ENCODE assay signal across 20 cellular contexts in genomic region chr4:184461711-184462110, GRCh38. TPM values are rescaled to one million over a fixed set of nuclear protein-coding genes. Genes with fewer than 3 reads are reported as not detected.
DNase-seq lines count a peak whose midpoint lies in the region; ATAC-seq and TF ChIP-seq lines count a peak whose summit lies in the region.
"Had no signal": no experiment of that assay in that cellular context is flagged by ENCODE, and none has a peak within 500 bp of the region (broad histone marks: within the 10 kb centered on the region; RNA-seq: fewer than 3 reads in every experiment).

No MANE protein-coding gene starts in this region.

- POLR2A ChIA-PET in CD4-positive, alpha-beta memory T cell (lab: Charles Lee; ENCODE audit: partially characterized antibody) = interaction anchor here (1.8 kb wide), 1 partner anchor 13 kb away, joined by 9 read pairs; the partner anchor contains the start of gene IRF2
- POLR2A ChIA-PET in WTC11 (lab: Charles Lee) = no interaction called here
- POLR2A ChIA-PET in naive thymus-derived CD8-positive, alpha-beta T cell (lab: Charles Lee) = interaction anchor here (0.5 to 0.8 kb wide), 2 partner anchors 75 to 1543 kb away, joined by 3 to 4 read pairs; no protein-coding TSS in a partner anchor

- DNase-seq in activated CD4-positive, alpha-beta T cell treated with anti-CD3 and anti-CD28 coated beads, Interleukin-2, amount 10 ng/mL, durations not matched to agents 24 days and 14 days = no peak
- DNase-seq in activated CD4-positive, alpha-beta T cell treated with anti-CD3 and anti-CD28 coated beads for 48 hours = no peak
- DNase-seq in CD4-positive, alpha-beta memory T cell = no peak
- DNase-seq in WTC11 (ENCODE audit: low spot score) = no peak
- no peak for DNase-seq in naive thymus-derived CD8-positive, alpha-beta T cell
- DNase-seq in globus pallidus (ENCODE audit: low spot score) = no peak
- DNase-seq in type B pancreatic cell (ENCODE audit: extremely low spot score, unreplicated experiment) = no peak
- DNase-seq: GOT3; midbrain; NCI-H1105; NCI-H748 treated with DMSO at 0.1 percent for 48 hours; ovary; Peyer's patch; stimulated activated naive CD4-positive, alpha-beta T cell; upper lobe of right lung had no signal

- H3K9me3 Mint-ChIP-seq in activated CD4-positive, alpha-beta T cell treated with anti-CD3 and anti-CD28 coated beads, Interleukin-2, amount 10 ng/mL, durations not matched to agents 24 days and 14 days = no peaks in the 10 kb centered on the region
- H3K9me3 Mint-ChIP-seq in CD4-positive, alpha-beta memory T cell = no peaks in the 10 kb centered on the region
- H3K9me3 Mint-ChIP-seq in WTC11 = no peaks in the 10 kb centered on the region
- H3K9me3 Mint-ChIP-seq in naive thymus-derived CD8-positive, alpha-beta T cell = no peaks in the 10 kb centered on the region
- H3K9me3 Mint-ChIP-seq in type B pancreatic cell = no peaks in the 10 kb centered on the region
- H3K9me3 Mint-ChIP-seq: activated naive CD4-positive, alpha-beta T cell treated with anti-CD3 and anti-CD28 coated beads, Interleukin-2, amount 50 U/mL, for 72 hours; CD14-positive monocyte had no signal

- peak overlapping the region; percentile 74 for H3K27ac Mint-ChIP-seq in activated CD4-positive, alpha-beta T cell treated with anti-CD3 and anti-CD28 coated beads, Interleukin-2, amount 10 ng/mL, durations not matched to agents 24 days and 14 days
- H3K27ac Mint-ChIP-seq in CD4-positive, alpha-beta memory T cell = peak overlapping the region in 4 of 7 donors; percentile 54 to 83 (median 67)
- H3K27ac Mint-ChIP-seq in WTC11 (peak overlapping the region; percentile 57), type B pancreatic cell (no peak overlapping the region)
- peak overlapping the region; percentile 20 to 84 (median 72) for H3K27ac Mint-ChIP-seq in naive thymus-derived CD8-positive, alpha-beta T cell
- H3K27ac Mint-ChIP-seq: activated naive CD4-positive, alpha-beta T cell treated with anti-CD3 and anti-CD28 coated beads, Interleukin-2, amount 50 U/mL, for 72 hours had no signal

- TF ChIP-seq CTCF in WTC11 (IDR thresholded peaks at IDR 0.05) = no peak
- TF ChIP-seq CTCF in type B pancreatic cell (conservative IDR thresholded peaks at IDR 0.05) = no peak

- H3K27ac ChIP-seq in CD4-positive, alpha-beta memory T cell (ENCODE audit: low read depth, low read length) = no peak overlapping the region
- H3K27ac ChIP-seq: ovary, upper lobe of right lung had no signal

- CTCF ChIA-PET in CD4-positive, alpha-beta memory T cell (lab: Charles Lee; ENCODE audit: partially characterized antibody) = interaction anchor here (1.4 kb wide), 1 partner anchor 26 kb away, joined by 3 read pairs; no protein-coding TSS in a partner anchor
- CTCF ChIA-PET in WTC11 (lab: Charles Lee) = interaction anchor here (0.9 to 1.2 kb wide), 3 partner anchors 8 to 198 kb away, joined by 3 to 5 read pairs (median 3); no protein-coding TSS in a partner anchor

- no peak overlapping the region for H3K4me3 ChIP-seq in CD4-positive, alpha-beta memory T cell (ENCODE audit: low read length in 2 of 2)
- H3K4me3 ChIP-seq: ovary, Peyer's patch, smooth muscle cell, upper lobe of right lung had no signal

- no peaks in the 10 kb centered on the region for H3K27me3 Mint-ChIP-seq in activated CD4-positive, alpha-beta T cell treated with anti-CD3 and anti-CD28 coated beads, Interleukin-2, amount 10 ng/mL, durations not matched to agents 24 days and 14 days
- no peaks in the 10 kb centered on the region for H3K27me3 Mint-ChIP-seq in CD4-positive, alpha-beta memory T cell
- H3K27me3 Mint-ChIP-seq in WTC11 (ENCODE audit: low read depth) = no peaks in the 10 kb centered on the region
- no peaks in the 10 kb centered on the region for H3K27me3 Mint-ChIP-seq in naive thymus-derived CD8-positive, alpha-beta T cell
- no peaks in the 10 kb centered on the region for H3K27me3 Mint-ChIP-seq in type B pancreatic cell

- H3K9me3 ChIP-seq in CD4-positive, alpha-beta memory T cell (ENCODE audit: control insufficient read depth in 1 of 2, low read length in 2 of 2) = no peaks in the 10 kb centered on the region
- H3K9me3 ChIP-seq: ovary, Peyer's patch, upper lobe of right lung had no signal

- intact Hi-C loops in activated CD4-positive, alpha-beta T cell treated with anti-CD3 and anti-CD28 coated beads, Interleukin-2, amount 10 ng/mL, durations not matched to agents 24 days and 14 days (cut with micrococcal nuclease) = no loop called here
- intact Hi-C loops in CD4-positive, alpha-beta memory T cell (cut with micrococcal nuclease) = no loop called here

- no peak overlapping the region for H3K4me3 Mint-ChIP-seq in activated CD4-positive, alpha-beta T cell treated with anti-CD3 and anti-CD28 coated beads, Interleukin-2, amount 10 ng/mL, durations not matched to agents 24 days and 14 days
- peak overlapping the region in 2 of 8 donors; percentile 35 to 50 for H3K4me3 Mint-ChIP-seq in CD4-positive, alpha-beta memory T cell
- H3K4me3 Mint-ChIP-seq in WTC11 (no peak overlapping the region), type B pancreatic cell (no peak overlapping the region)
- peak overlapping the region in 7 of 10 donors; percentile 4 to 57 (median 27) for H3K4me3 Mint-ChIP-seq in naive thymus-derived CD8-positive, alpha-beta T cell
- H3K4me3 Mint-ChIP-seq: CD14-positive monocyte had no signal

- H3K4me1 ChIP-seq in CD4-positive, alpha-beta memory T cell (ENCODE audit: insufficient read depth, low read length) = peaks cover 72% of the 10 kb centered on the region

- H3K36me3 ChIP-seq in CD4-positive, alpha-beta memory T cell (ENCODE audit: insufficient read depth, low read length) = peaks cover 9% of the 10 kb centered on the region
- H3K36me3 ChIP-seq: ovary, Peyer's patch, upper lobe of right lung had no signal

- peaks cover 62% of the 10 kb centered on the region for H3K4me1 Mint-ChIP-seq in activated CD4-positive, alpha-beta T cell treated with anti-CD3 and anti-CD28 coated beads, Interleukin-2, amount 10 ng/mL, durations not matched to agents 24 days and 14 days
- H3K4me1 Mint-ChIP-seq in CD4-positive, alpha-beta memory T cell = peaks cover 64 to 91% (median 78%) of the 10 kb centered on the region in 4 donors
- H3K4me1 Mint-ChIP-seq in WTC11 = peaks cover 65% of the 10 kb centered on the region
- H3K4me1 Mint-ChIP-seq in naive thymus-derived CD8-positive, alpha-beta T cell = peaks cover 47 to 93% (median 91%) of the 10 kb centered on the region in 4 donors
- peaks cover 16% of the 10 kb centered on the region for H3K4me1 Mint-ChIP-seq in type B pancreatic cell (ENCODE audit: unreplicated experiment)

- peaks cover 44% of the 10 kb centered on the region for H3K36me3 Mint-ChIP-seq in activated CD4-positive, alpha-beta T cell treated with anti-CD3 and anti-CD28 coated beads, Interleukin-2, amount 10 ng/mL, durations not matched to agents 24 days and 14 days (ENCODE audit: low read depth)
- peaks cover 4 to 37% of the 10 kb centered on the region in 2 donors for H3K36me3 Mint-ChIP-seq in CD4-positive, alpha-beta memory T cell
- H3K36me3 Mint-ChIP-seq in WTC11 (no peaks in the 10 kb centered on the region), type B pancreatic cell (peaks cover 11% of the 10 kb centered on the region)
- peaks cover 0 to 28% (median 1%) of the 10 kb centered on the region in 3 donors for H3K36me3 Mint-ChIP-seq in naive thymus-derived CD8-positive, alpha-beta T cell

- no peaks in the 10 kb centered on the region for H3K27me3 ChIP-seq in CD4-positive, alpha-beta memory T cell (ENCODE audit: insufficient read depth, low read length)
- H3K27me3 ChIP-seq: ovary, Peyer's patch, upper lobe of right lung had no signal

- ATAC-seq in WTC11 (peak; percentile 68), HG02938 (IDR thresholded peaks at IDR 0.05; ENCODE audit: unreplicated experiment) (no peak)
- no peak for ATAC-seq in naive thymus-derived CD8-positive, alpha-beta T cell
- ATAC-seq: activated naive CD4-positive, alpha-beta T cell treated with anti-CD3 and anti-CD28 coated beads, Interleukin-2, amount 50 U/mL, for 72 hours; SK-N-SH treated with all-trans-retinoic acid at 6 μM for 48 hours; upper lobe of right lung had no signal

TF ChIP-seq in WTC11, 78 proteins besides CTCF, POLR2A, EP300 and RAD21:
- TF ChIP-seq USF1 (CRISPR knock-in tag; IDR thresholded peaks at IDR 0.05) = no peak
- TF ChIP-seq NFE2L1 (CRISPR knock-in tag; IDR thresholded peaks at IDR 0.05) = no peak
- no peak for TF ChIP-seq JUN (CRISPR knock-in tag; IDR thresholded peaks at IDR 0.05)
- no peak for TF ChIP-seq ZNF219 (CRISPR knock-in tag; IDR thresholded peaks at IDR 0.05; ENCODE audit: borderline replicate concordance)
- no peak for TF ChIP-seq ZBTB43 (CRISPR knock-in tag; IDR thresholded peaks at IDR 0.05)
TF ChIP-seq in WTC11: peak in this region for 0.

RNA-seq across cellular contexts. Expression of gene IRF2, which starts 12.6 kb away (rescaled TPM):
- 48.7 and 50.0 TPM in 2 replicates for total RNA-seq in activated CD4-positive, alpha-beta T cell treated with anti-CD3 and anti-CD28 coated beads, Interleukin-2, amount 10 ng/mL, durations not matched to agents 24 days and 14 days
- total RNA-seq in CD4-positive, alpha-beta memory T cell = 10 to 100 TPM; 66.7 to 70.4 TPM
- polyA plus RNA-seq in CD4-positive, alpha-beta memory T cell = 10 to 100 TPM; 72.6 to 87.2 TPM
- 9.3 to 11.8 TPM (median 11.3 TPM) in 3 replicates for total RNA-seq in WTC11 (2021)
- 10 to 100 TPM; 62.6 to 77.1 TPM for total RNA-seq in naive thymus-derived CD8-positive, alpha-beta T cell
- polyA plus RNA-seq in naive thymus-derived CD8-positive, alpha-beta T cell = 10 to 100 TPM; 72.7 to 80.7 (median 78.3) TPM
- 19.7 and 23.6 TPM in 2 replicates for total RNA-seq in type B pancreatic cell (ENCODE audit: low replicate concordance)

Comparison
In these comparisons a context has a peak if more than half of its experiments do, and no peak if none do; other contexts are left out.
1. H3K4me3 Mint-ChIP-seq: peak in naive thymus-derived CD8-positive, alpha-beta T cell (7 of 10); none in activated CD4-positive, alpha-beta T cell treated with anti-CD3 and anti-CD28 coated beads, Interleukin-2, amount 10 ng/mL, durations not matched to agents 24 days and 14 days (single experiment), WTC11 (single experiment) and type B pancreatic cell (single experiment).